Comparison of ENCODE assay signal across 26 cellular contexts in genomic region chr7:70700935-70701425, GRCh38.
DNase-seq lines count a peak whose midpoint lies in the region; ATAC-seq, FAIRE-seq and TF ChIP-seq lines count a peak whose summit lies in the region.
"Had no signal": no experiment of that assay in that cellular context is flagged by ENCODE, and none has a peak within 500 bp of the region (broad histone marks: within the 10 kb centered on the region; RNA-seq: fewer than 3 reads in every experiment).

No MANE protein-coding gene starts in this region.

- H2AFZ ChIP-seq in H1 (ENCODE audit: low read length): no peak overlapping the region

- no peak overlapping the region for H2AK5ac ChIP-seq in H1 (ENCODE audit: low read depth, low read length)

- H3K23me2 ChIP-seq in H1 (ENCODE audit: low read depth, low read length): peaks cover 4% of the 10 kb centered on the region; the same call in 1 of the 2 replicates

- WGBS in H1 (ENCODE audit: extremely low coverage in 1 of 2, insufficient coverage in 1 of 2, insufficient read length in 1 of 2, insufficient replicate concordance in 2 of 2, low coverage in 1 of 2, low lambda C conversion rate in 2 of 2, missing lambda C conversion rate in 1 of 2), 2 experiments: 34% methylated on average over 6 of the region's 6 CpGs; no CpG with 5 or more reads in 1 of the 2 experiments

- H3K4me2 ChIP-seq in BLaER1 (peak overlapping the region; percentile 86), H1 (ENCODE audit: insufficient read depth in 1 of 2, low read depth in 2 of 2, low read length in 2 of 2) (peak overlapping the region; percentile 76 to 81)
- H3K4me2 ChIP-seq: A549 had no signal

- H3K4me3 ChIP-seq in BLaER1: peak overlapping the region; percentile 82; the same call in 1 of the 2 replicates
- peak overlapping the region in 3 of 4 experiments; percentile 2 to 93 (median 11); a peak in 4 of 8 replicates for H3K4me3 ChIP-seq in H1 (ENCODE audit: extremely low read depth in 1 of 4, insufficient read depth in 2 of 4, low read depth in 3 of 4, low read length in 4 of 4)
- H3K4me3 ChIP-seq: A549, coronary artery, psoas muscle had no signal

- H3K9me3 ChIP-seq in BLaER1: no peaks in the 10 kb centered on the region
- no peaks in the 10 kb centered on the region for H3K9me3 ChIP-seq in H1 (ENCODE audit: insufficient read depth in 2 of 2, low read depth in 1 of 2, low read length in 1 of 2)
- H3K9me3 ChIP-seq: A549, psoas muscle had no signal

- H4K20me1 ChIP-seq in BLaER1 (peaks cover 100% of the 10 kb centered on the region), H1 (replicated peaks in 1 of 2; ENCODE audit: control insufficient read depth in 1 of 2, insufficient read depth in 2 of 2, low read length in 2 of 2) (peaks cover 19 to 28% of the 10 kb centered on the region in 2 experiments)

- no peak for TF ChIP-seq CTCF in H1 (IDR thresholded peaks at IDR 0.05; ENCODE audit: control extremely low read depth in 1 of 3, insufficient read depth in 1 of 3, low read depth in 1 of 3, low read length in 3 of 3)

- TF ChIP-seq RAD21 in H1 (IDR thresholded peaks at IDR 0.05 in 1 of 2, conservative IDR thresholded peaks at IDR 0.05 in 1 of 2; ENCODE audit: low read depth in 2 of 2, low read length in 2 of 2): no peak

- peaks cover 35 to 93% of the 10 kb centered on the region in 2 experiments for H3K79me2 ChIP-seq in H1 (ENCODE audit: control insufficient read depth in 1 of 2, insufficient read depth in 2 of 2, low read length in 2 of 2)

- H3K4ac ChIP-seq in H1 (replicated peaks; ENCODE audit: insufficient read length, low read depth, low read length): no peak overlapping the region

- no peak overlapping the region for H2BK12ac ChIP-seq in H1 (ENCODE audit: low read depth, low read length)

- H2BK20ac ChIP-seq in H1 (ENCODE audit: low read length): peak overlapping the region; percentile 88

- H3K14ac ChIP-seq in H1 (ENCODE audit: insufficient read length): no peak overlapping the region

- H4K91ac ChIP-seq in H1 (replicated peaks; ENCODE audit: insufficient read length, low read length): peak overlapping the region; percentile 75

- CTCF ChIA-PET in HEK293T (lab: Yijun Ruan, JAX) (no interaction called here), H1 (lab: Charles Lee; ENCODE audit: partially characterized antibody) (interaction anchor here (0.7 to 5.0 kb wide), 4 partner anchors 17 to 195 kb away, joined by 3 to 46 read pairs (median 5); no protein-coding TSS in a partner anchor)

- TF ChIP-seq EP300 in H1 (IDR thresholded peaks at IDR 0.05; ENCODE audit: borderline replicate concordance in 1 of 2, low read depth in 2 of 2, low read length in 2 of 2): no peak

- POLR2A ChIA-PET in HEK293T (lab: Yijun Ruan, JAX): interaction anchor here (0.6 kb wide), 1 partner anchor 80 kb away, joined by 3 read pairs; no protein-coding TSS in a partner anchor
- POLR2A ChIA-PET in H1 (lab: Charles Lee; ENCODE audit: partially characterized antibody): interaction anchor here (0.7 to 2.0 kb wide), 8 partner anchors 9 to 133 kb away, joined by 3 to 7 read pairs (median 4); no protein-coding TSS in a partner anchor

- no peak overlapping the region for H3K23ac ChIP-seq in H1 (ENCODE audit: insufficient read length)

- H3K27me3 ChIP-seq in BLaER1 (no peaks in the 10 kb centered on the region), H1 (replicated peaks in 1 of 4; ENCODE audit: control insufficient read depth in 3 of 4, extremely low read depth in 1 of 4, insufficient read depth in 3 of 4, low read length in 3 of 4) (no peaks in the 10 kb centered on the region)

- H3K27ac ChIP-seq in BLaER1 (peak overlapping the region; percentile 11), H1 (ENCODE audit: low read depth, low read length) (0 out of 2 replicates have a peak overlapping the region, but pooled peaks have one; percentile 8)
- H3K27ac ChIP-seq: A549, C4-2B, coronary artery, HL-60, psoas muscle had no signal

- peak; percentile 16 for DNase-seq in HEK293T (ENCODE audit: extremely low spot score)
- peak; percentile 87 for DNase-seq in NCI-H748 (lab: John Stamatoyannopoulos, UW; ENCODE audit: unreplicated experiment)
- no peak for DNase-seq in H1 (ENCODE audit: low read depth in 1 of 2, low spot score in 2 of 2)
- no peak for DNase-seq in HT-29 (ENCODE audit: low spot score)
- no peak for DNase-seq in activated gamma-delta T cell (lab: John Stamatoyannopoulos, UW)
- DNase-seq in MV-4-11 (lab: John Stamatoyannopoulos, UW): no peak
- DNase-seq: activated CD8-positive, alpha-beta T cell treated with anti-CD3 and anti-CD28 coated beads, Interleukin-2, amount 10 ng/mL, durations not matched to agents 7 days and 5 days; activated naive CD4-positive, alpha-beta T cell; activated T-cell treated with anti-CD3 and anti-CD28 coated beads, Interleukin-2, amount 50 U/mL, for 1 hour; amniotic stem cell; kidney glomerular epithelial cell; mammary epithelial cell; NCI-H510A; OCI-M1; psoas muscle; substantia nigra; T-helper 9 cell had no signal

- H2BK15ac ChIP-seq in H1 (ENCODE audit: low read length): no peak overlapping the region

- peak overlapping the region; percentile 45; the same call in 1 of the 2 replicates for H2BK5ac ChIP-seq in H1 (ENCODE audit: low read depth, low read length)

- peak overlapping the region; percentile 54 for H3K18ac ChIP-seq in H1 (ENCODE audit: extremely low read depth, low read length)

- H4K8ac ChIP-seq in H1 (ENCODE audit: extremely low read depth, insufficient read depth, low read length): no peak overlapping the region

- peak in 1 of 2 experiments; percentile 42; a peak in 2 of 3 replicates for TF ChIP-seq POLR2A in H1 (IDR thresholded peaks at IDR 0.05; ENCODE audit: control extremely low read depth in 1 of 2, low read depth in 2 of 2, low read length in 2 of 2)

- no peak for ATAC-seq in HG02571 (IDR thresholded peaks at IDR 0.05; ENCODE audit: unreplicated experiment)
- ATAC-seq: A549; activated CD4-positive, CD25-positive, alpha-beta regulatory T cell treated with anti-CD3 and anti-CD28 coated beads, Interleukin-2, amount 50 U/mL, for 24 hours; activated CD8-positive, alpha-beta T cell treated with anti-CD3 and anti-CD28 coated beads, Interleukin-2, amount 10 ng/mL, durations not matched to agents 7 days and 5 days; psoas muscle; Right ventricle myocardium inferior had no signal

- H3K79me1 ChIP-seq in H1 (ENCODE audit: low read depth, low read length): peaks cover 10% of the 10 kb centered on the region; the same call in 1 of the 2 replicates

- H3K9ac ChIP-seq in BLaER1: peak overlapping the region; percentile 57; the same call in 1 of the 2 replicates
- H3K9ac ChIP-seq in H1 (replicated peaks in 1 of 4; ENCODE audit: extremely low read depth in 1 of 4, low read depth in 3 of 4, low read length in 3 of 4): no peak overlapping the region; a peak in 2 of 7 replicates

- H3K36me3 ChIP-seq in BLaER1 (peaks cover 75% of the 10 kb centered on the region), H1 (ENCODE audit: control insufficient read depth in 2 of 4, insufficient read depth in 4 of 4, low read length in 3 of 4) (peaks cover 5 to 57% (median 13%) of the 10 kb centered on the region in 4 experiments; a peak in 6 of 8 replicates)

- H2BK120ac ChIP-seq in H1 (replicated peaks; ENCODE audit: low read depth, low read length): peak overlapping the region; percentile 39

- no peak for FAIRE-seq in H1 (lab: Jason Lieb, UNC)
- FAIRE-seq: A549, endometrium had no signal

- no peak overlapping the region for H3K56ac ChIP-seq in H1 (replicated peaks; ENCODE audit: insufficient read length, low read depth, low read length)

- H4K5ac ChIP-seq in H1 (ENCODE audit: insufficient read length, low read depth, low read length): peak overlapping the region; percentile 7

- H3K4me1 ChIP-seq in BLaER1: peaks cover 91% of the 10 kb centered on the region
- peaks cover 22 to 72% (median 50%) of the 10 kb centered on the region in 4 experiments for H3K4me1 ChIP-seq in H1 (replicated peaks in 1 of 4; ENCODE audit: control insufficient read depth in 3 of 4, insufficient read depth in 4 of 4, low read length in 3 of 4)
- H3K4me1 ChIP-seq: A549 had no signal

TF ChIP-seq in HEK293T, 16 proteins besides CTCF, POLR2A, EP300 and RAD21 (continues in another document):
- TF ChIP-seq SUZ12 (IDR thresholded peaks at IDR 0.05): no peak
- no peak for TF ChIP-seq ARNT (IDR thresholded peaks at IDR 0.05)
- TF ChIP-seq FOXA1 (IDR thresholded peaks at IDR 0.05): no peak
- TF ChIP-seq NFRKB (IDR thresholded peaks at IDR 0.05): no peak
- no peak for TF ChIP-seq PKNOX1 (IDR thresholded peaks at IDR 0.05)
- no peak for TF ChIP-seq FOXM1 (IDR thresholded peaks at IDR 0.05; ENCODE audit: borderline replicate concordance)
- TF ChIP-seq BHLHE40 (IDR thresholded peaks at IDR 0.05; ENCODE audit: borderline replicate concordance): no peak
- no peak for TF ChIP-seq SP1 (IDR thresholded peaks at IDR 0.05)
- no peak for TF ChIP-seq L3MBTL2 (conservative IDR thresholded peaks at IDR 0.05)

TF ChIP-seq in H1, 55 proteins besides CTCF, POLR2A, EP300 and RAD21:
- TF ChIP-seq SIN3A (conservative IDR thresholded peaks at IDR 0.05 in 1 of 2, IDR thresholded peaks at IDR 0.05 in 1 of 2; ENCODE audit: low read depth in 1 of 2, low read length in 2 of 2): peak in 1 of 2 experiments; percentile 68; a peak in 1 of 4 replicates
- TF ChIP-seq E2F6 (IDR thresholded peaks at IDR 0.05): no peak
- peak; percentile 42; the same call in 1 of the 2 replicates for TF ChIP-seq MAX (IDR thresholded peaks at IDR 0.05)
- no peak for TF ChIP-seq CREB1 (IDR thresholded peaks at IDR 0.05)
- TF ChIP-seq USF2 (IDR thresholded peaks at IDR 0.05; ENCODE audit: low read length): no peak

Comparison
In these comparisons a context has a peak if more than half of its experiments do, and no peak if none do; other contexts are left out.
1. DNase-seq: peak in HEK293T (single experiment) and NCI-H748 (single experiment); none in H1 (0 of 2), HT-29 (single experiment), activated gamma-delta T cell (single experiment) and MV-4-11 (single experiment).